Comparison of ENCODE assay signal across 18 cellular contexts in genomic region chr11:94823127-94823732, GRCh38. TPM values are rescaled to one million over a fixed set of nuclear protein-coding genes. Genes with fewer than 3 reads are reported as not detected.
DNase-seq lines count a peak whose midpoint lies in the region; ATAC-seq and TF ChIP-seq lines count a peak whose summit lies in the region.
"Had no signal": no experiment of that assay in that cellular context is flagged by ENCODE, and none has a peak within 500 bp of the region (broad histone marks: within the 10 kb centered on the region; RNA-seq: fewer than 3 reads in every experiment).

No MANE protein-coding gene starts in this region.

- DNase-seq in Right ventricle myocardium superior = no peak
- no peak for DNase-seq in heart left ventricle
- no peak for DNase-seq in RWPE1 (ENCODE audit: low spot score)
- DNase-seq in epithelial cell of prostate (ENCODE audit: low read depth, low spot score) = no peak
- no peak for DNase-seq in sciatic nerve (ENCODE audit: low spot score)
- DNase-seq in CD1c-positive myeloid dendritic cell (ENCODE audit: extremely low spot score) = no peak
- DNase-seq in stimulated activated CD4-positive, alpha-beta T cell treated with anti-CD3 and anti-CD28 coated beads, Interleukin-2, amount 100 ng/mL, for 24 hours = no peak
- DNase-seq: DMS79, H7, KG1, NCI-H1092 treated with DMSO at 0.1 percent for 48 hours, NCI-H1436 treated with DMSO at 0.1 percent for 48 hours, NCI-H2029, NCI-H2227 treated with DMSO at 0.1 percent for 48 hours, NCI-H524, NCI-H82 had no signal

- H3K36me3 ChIP-seq in heart left ventricle = peaks cover 0 to 91% (median 48%) of the 10 kb centered on the region in 9 donors

- H3K4me1 ChIP-seq in heart left ventricle = peaks cover 0 to 16% (median 0%) of the 10 kb centered on the region in 12 donors

- ATAC-seq in Right ventricle myocardium superior (ENCODE audit: poor library complexity) (peak; percentile 18), heart left ventricle (no peak), sciatic nerve (peak; percentile 35)
- ATAC-seq: Panc1 had no signal

- H3K27me3 ChIP-seq in heart left ventricle = no peaks in the 10 kb centered on the region

- POLR2A ChIA-PET in RWPE1 (lab: Yijun Ruan, JAX; ENCODE audit: low non-redundant PET) = no interaction called here

- no peak overlapping the region for H3K4me3 ChIP-seq in heart left ventricle

- 55 to 73% (median 71%) methylated on average over 2 of the region's 2 CpGs for WGBS in heart left ventricle, 4 donors

- intact Hi-C loops in Right ventricle myocardium superior (cut with DNase I) = no loop called here
- intact Hi-C loops in heart left ventricle (cut with DNase I) = loop anchor here in 1 of 10 donors (10.0 kb wide), 1 partner anchor 62 kb away; no protein-coding TSS in a partner anchor
- intact Hi-C loops in sciatic nerve (cut with DNase I) = no loop called here

- H3K9me3 ChIP-seq in heart left ventricle = no peaks in the 10 kb centered on the region

- CTCF ChIA-PET in RWPE1 (lab: Yijun Ruan, JAX) = no interaction called here

- TF ChIP-seq POLR2A in heart left ventricle (IDR thresholded peaks at IDR 0.05) = no peak

- TF ChIP-seq CTCF in heart left ventricle (IDR thresholded peaks at IDR 0.05) = no peak
- no peak for TF ChIP-seq CTCF in RWPE1 (conservative IDR thresholded peaks at IDR 0.05; ENCODE audit: low read depth)

- H3K27ac ChIP-seq in heart left ventricle = no peak overlapping the region
- H3K27ac ChIP-seq in RWPE1 = peak overlapping the region; percentile 57
- H3K27ac ChIP-seq in epithelial cell of prostate = peak overlapping the region; percentile 5
- H3K27ac ChIP-seq: C4-2B had no signal

RNA-seq across cellular contexts. Expression of gene AMOTL1, which starts 55.1 kb away (rescaled TPM):
- total RNA-seq in Right ventricle myocardium superior (45.5 TPM), heart left ventricle (10 to 100 TPM; 24.4 to 76.0 (median 51.7) TPM), sciatic nerve (75.6 TPM)
- 1 to 10 TPM; 6.2 to 9.0 TPM for polyA plus RNA-seq in heart left ventricle

Comparison
In these comparisons a context has a peak if more than half of its experiments do, and no peak if none do; other contexts are left out.
1. ATAC-seq: peak in Right ventricle myocardium superior (single experiment) and sciatic nerve (single experiment); none in heart left ventricle (0 of 4).
2. H3K27ac ChIP-seq: peak in RWPE1 (single experiment) and epithelial cell of prostate (single experiment); none in heart left ventricle (0 of 12).